32 cellular contexts compared by ENCODE assay signal in the genomic region with DNA sequence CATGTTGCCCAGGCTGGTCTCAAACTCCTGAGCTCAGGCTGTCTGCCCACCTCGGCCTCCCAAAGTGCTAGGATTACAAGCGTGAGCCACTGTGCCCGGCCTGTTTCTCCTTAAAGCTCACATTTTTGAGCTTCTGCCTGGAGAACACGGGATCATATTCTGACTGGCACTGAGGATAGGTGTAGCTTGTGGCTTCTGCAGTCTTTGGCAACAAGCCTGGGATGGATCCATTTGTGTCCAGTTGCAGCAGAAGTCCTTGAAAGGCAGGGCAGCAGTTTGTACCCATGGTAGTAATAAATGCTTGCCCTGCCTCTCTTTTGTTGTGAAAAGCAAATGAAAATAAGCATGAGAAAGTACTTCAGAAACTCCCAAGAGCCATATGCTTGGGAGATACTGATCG. TPM values are rescaled to one million over a fixed set of nuclear protein-coding genes. Genes with fewer than 3 reads are reported as not detected.
"Had no signal": no experiment of that assay in that cellular context is flagged by ENCODE, and none has a peak within 500 bp of the region (broad histone marks: within the 10 kb centered on the region; RNA-seq: fewer than 3 reads in every experiment).

No MANE protein-coding gene starts in this region.

- H3K36me3 Mint-ChIP-seq: WTC11 had no signal

- H3K9me3 ChIP-seq: esophagus muscularis mucosa, gastrocnemius medialis, heart left ventricle had no signal

- H3K27me3 Mint-ChIP-seq: activated naive CD8-positive, alpha-beta T cell treated with anti-CD3 and anti-CD28 coated beads, Interleukin-2, amount 10 ng/mL, durations not matched to agents 7 days and 5 days; activated T-cell treated with anti-CD3 and anti-CD28 coated beads, Interleukin-2, amount 50 U/mL, for 24 hours; central memory CD8-positive, alpha-beta T cell; effector memory CD8-positive, alpha-beta T cell had no signal

- H3K9me3 Mint-ChIP-seq: activated CD4-positive, alpha-beta memory T cell treated with anti-CD3 and anti-CD28 coated beads, Interleukin-2, amount 10 ng/mL, durations not matched to agents 7 days and 5 days; activated CD4-positive, alpha-beta T cell treated with anti-CD3 and anti-CD28 coated beads, Interleukin-2, amount 10 ng/mL, durations not matched to agents 7 days and 5 days; activated naive CD4-positive, alpha-beta T cell treated with anti-CD3 and anti-CD28 coated beads, Interleukin-2, amount 10 ng/mL, durations not matched to agents 7 days and 5 days; activated naive CD4-positive, alpha-beta T cell treated with anti-CD3 and anti-CD28 coated beads, Interleukin-2, amount 50 U/mL, for 72 hours; activated naive CD8-positive, alpha-beta T cell treated with anti-CD3 and anti-CD28 coated beads, Interleukin-2, amount 10 ng/mL, durations not matched to agents 7 days and 5 days; activated T-cell treated with anti-CD3 and anti-CD28 coated beads, Interleukin-2, amount 50 U/mL, for 24 hours; activated T-cell treated with anti-CD3 and anti-CD28 coated beads, Interleukin-2, amount 50 U/mL, for 72 hours; central memory CD8-positive, alpha-beta T cell; effector memory CD8-positive, alpha-beta T cell; WTC11 had no signal

- H3K4me3 Mint-ChIP-seq: activated CD4-positive, alpha-beta memory T cell treated with anti-CD3 and anti-CD28 coated beads, Interleukin-2, amount 10 ng/mL, durations not matched to agents 7 days and 5 days; activated CD4-positive, alpha-beta T cell treated with anti-CD3 and anti-CD28 coated beads, Interleukin-2, amount 10 ng/mL, durations not matched to agents 7 days and 5 days; activated naive CD4-positive, alpha-beta T cell treated with anti-CD3 and anti-CD28 coated beads, Interleukin-2, amount 10 ng/mL, durations not matched to agents 7 days and 5 days; activated naive CD8-positive, alpha-beta T cell treated with anti-CD3 and anti-CD28 coated beads, Interleukin-2, amount 10 ng/mL, durations not matched to agents 7 days and 5 days; activated T-cell treated with anti-CD3 and anti-CD28 coated beads, Interleukin-2, amount 50 U/mL, for 24 hours; activated T-cell treated with anti-CD3 and anti-CD28 coated beads, Interleukin-2, amount 50 U/mL, for 72 hours; central memory CD8-positive, alpha-beta T cell; effector memory CD8-positive, alpha-beta T cell; WTC11 had no signal

- H3K4me1 ChIP-seq: foreskin keratinocyte had no signal

- DNase-seq: activated CD4-positive, alpha-beta memory T cell treated with anti-CD3 and anti-CD28 coated beads, Interleukin-2, amount 10 ng/mL, durations not matched to agents 7 days and 5 days; activated CD4-positive, alpha-beta T cell treated with anti-CD3 and anti-CD28 coated beads for 1 hour; activated CD4-positive, alpha-beta T cell treated with anti-CD3 and anti-CD28 coated beads for 4 hours; activated CD4-positive, alpha-beta T cell treated with anti-CD3 and anti-CD28 coated beads, Interleukin-2, amount 10 ng/mL, durations not matched to agents 7 days and 5 days; activated CD4-positive, alpha-beta T cell treated with anti-CD3 and anti-CD28 coated beads, Interleukin-2, amount 50 U/mL, for 4 hours; activated CD8-positive, alpha-beta memory T cell treated with anti-CD3 and anti-CD28 coated beads, Interleukin-2, amount 50 U/mL, for 48 hours; activated gamma-delta T cell; activated naive CD4-positive, alpha-beta T cell; activated naive CD4-positive, alpha-beta T cell treated with anti-CD3 and anti-CD28 coated beads, Interleukin-2, amount 10 ng/mL, durations not matched to agents 7 days and 5 days; activated naive CD8-positive, alpha-beta T cell treated with anti-CD3 and anti-CD28 coated beads, Interleukin-2, amount 10 ng/mL, durations not matched to agents 7 days and 5 days; activated T-cell treated with anti-CD3 and anti-CD28 coated beads for 4 hours; activated T-cell treated with anti-CD3 and anti-CD28 coated beads, Interleukin-2, amount 50 U/mL, for 24 hours; activated T-cell treated with anti-CD3 and anti-CD28 coated beads, Interleukin-2, amount 50 U/mL, for 72 hours; amniotic stem cell; anterior cingulate cortex; brain microvascular endothelial cell; dermis blood vessel endothelial cell; effector CD4-positive, alpha-beta T cell; effector memory CD8-positive, alpha-beta T cell; erythroblast; foreskin keratinocyte; gastrocnemius medialis; glutamatergic neuron; T-helper 2 cell had no signal

- ATAC-seq: activated naive CD4-positive, alpha-beta T cell treated with anti-CD3 and anti-CD28 coated beads, Interleukin-2, amount 50 U/mL, for 72 hours; activated T-cell treated with anti-CD3 and anti-CD28 coated beads, Interleukin-2, amount 50 U/mL, for 72 hours; effector memory CD8-positive, alpha-beta T cell; foreskin keratinocyte; gastrocnemius medialis; heart left ventricle; WTC11 had no signal

- H3K4me3 ChIP-seq: coronary artery, esophagus muscularis mucosa, gastrocnemius medialis, heart left ventricle had no signal

- H3K36me3 ChIP-seq: brain microvascular endothelial cell, esophagus muscularis mucosa, gastrocnemius medialis, heart left ventricle had no signal

- H3K27ac Mint-ChIP-seq: activated CD4-positive, alpha-beta memory T cell treated with anti-CD3 and anti-CD28 coated beads, Interleukin-2, amount 10 ng/mL, durations not matched to agents 7 days and 5 days; activated CD4-positive, alpha-beta T cell treated with anti-CD3 and anti-CD28 coated beads, Interleukin-2, amount 10 ng/mL, durations not matched to agents 7 days and 5 days; activated naive CD4-positive, alpha-beta T cell treated with anti-CD3 and anti-CD28 coated beads, Interleukin-2, amount 10 ng/mL, durations not matched to agents 7 days and 5 days; activated naive CD4-positive, alpha-beta T cell treated with anti-CD3 and anti-CD28 coated beads, Interleukin-2, amount 50 U/mL, for 72 hours; activated naive CD8-positive, alpha-beta T cell treated with anti-CD3 and anti-CD28 coated beads, Interleukin-2, amount 10 ng/mL, durations not matched to agents 7 days and 5 days; activated T-cell treated with anti-CD3 and anti-CD28 coated beads, Interleukin-2, amount 50 U/mL, for 24 hours; activated T-cell treated with anti-CD3 and anti-CD28 coated beads, Interleukin-2, amount 50 U/mL, for 72 hours; WTC11 had no signal

- H3K27ac ChIP-seq: brain microvascular endothelial cell, coronary artery, esophagus muscularis mucosa, foreskin keratinocyte, gastrocnemius medialis, VCaP had no signal

- H3K27me3 ChIP-seq: brain microvascular endothelial cell, esophagus muscularis mucosa, foreskin keratinocyte, gastrocnemius medialis, heart left ventricle had no signal

RNA-seq across cellular contexts. Expression of a gene that starts 47.8 kb away (rescaled TPM):
- total RNA-seq: activated CD4-positive, alpha-beta T cell treated with anti-CD3 and anti-CD28 coated beads, Interleukin-2, amount 10 ng/mL, durations not matched to agents 7 days and 5 days; activated naive CD4-positive, alpha-beta T cell treated with anti-CD3 and anti-CD28 coated beads, Interleukin-2, amount 50 U/mL, for 72 hours; activated T-cell treated with anti-CD3 and anti-CD28 coated beads, Interleukin-2, amount 50 U/mL, for 72 hours; T-helper 1 cell treated with Interleukin-12 subunit alpha and Interleukin-12 subunit beta and Interleukin-4 antibody, amounts not matched to agents 30 ng/mL and 1 ng/mL, for 36 hours had no signal
